In the genomic region with DNA sequence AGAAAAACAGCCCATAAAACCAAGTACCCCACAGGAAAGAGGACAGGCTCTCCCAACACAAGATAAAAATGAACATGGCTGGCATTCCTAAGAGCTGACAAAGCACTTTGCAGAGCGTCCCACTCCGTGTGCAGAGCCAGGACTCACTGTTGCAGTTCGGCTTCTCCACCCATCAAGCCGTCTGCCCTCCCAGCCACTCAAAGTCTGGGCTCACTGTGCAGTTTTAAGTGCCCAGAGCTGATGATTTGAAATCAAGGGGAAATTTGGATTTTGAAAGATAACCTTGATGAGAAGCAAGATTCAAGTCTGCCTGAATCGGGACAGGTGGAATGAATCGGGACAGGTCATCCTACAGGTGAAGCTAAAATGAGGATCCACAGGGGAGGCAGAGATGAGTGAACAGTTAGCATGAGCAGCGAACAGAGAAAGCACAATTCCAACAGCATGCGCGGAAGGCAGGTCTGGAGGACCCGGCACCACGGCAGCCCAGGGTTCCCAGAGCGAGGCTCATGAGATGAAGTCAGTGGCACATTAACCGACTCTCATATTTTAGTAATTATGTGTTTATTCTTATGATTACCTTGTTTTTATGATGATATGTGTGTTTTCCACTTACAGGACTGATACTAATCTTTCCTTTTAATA, we compare ENCODE assay signal across 9 cellular contexts. TPM values are rescaled to one million over a fixed set of nuclear protein-coding genes. Genes with fewer than 3 reads are reported as not detected.
DNase-seq lines count a peak whose midpoint lies in the region; ATAC-seq and TF ChIP-seq lines count a peak whose summit lies in the region.
"Had no signal": no experiment of that assay in that cellular context is flagged by ENCODE, and none has a peak within 500 bp of the region (broad histone marks: within the 10 kb centered on the region; RNA-seq: fewer than 3 reads in every experiment).

No MANE protein-coding gene starts in this region.

- H3K36me3 ChIP-seq in spleen = peaks cover 5 to 100% (median 87%) of the 10 kb centered on the region in 6 donors

- CTCF ChIA-PET in RWPE1 (lab: Yijun Ruan, JAX) = interaction anchor here (4.0 kb wide), 1 partner anchor 107 kb away, joined by 40 read pairs; no protein-coding TSS in a partner anchor

- ATAC-seq in GM21576 (IDR thresholded peaks at IDR 0.05; ENCODE audit: unreplicated experiment) (no peak), HG03139 (IDR thresholded peaks at IDR 0.05; ENCODE audit: unreplicated experiment) (no peak)

- peaks cover 0 to 4% (median 0%) of the 10 kb centered on the region in 8 donors for H3K9me3 ChIP-seq in spleen

- WGBS in spleen, 5 donors = 90 to 97% (median 94%) methylated on average over 13 of the region's 13 CpGs

- TF ChIP-seq POLR2A in spleen (IDR thresholded peaks at IDR 0.05) (no peak), erythroblast (IDR thresholded peaks at IDR 0.05; ENCODE audit: low read length) (no peak)

- H3K27ac ChIP-seq in RWPE1 (peak overlapping the region; percentile 80), spleen (no peak overlapping the region)

- POLR2A ChIA-PET in RWPE1 (lab: Yijun Ruan, JAX; ENCODE audit: low non-redundant PET) = no interaction called here

- no peaks in the 10 kb centered on the region for H3K27me3 ChIP-seq in spleen (replicated peaks in 1 of 7)

- DNase-seq in EH (ENCODE audit: low read depth) (peak; percentile 90), RWPE1 (ENCODE audit: low spot score) (peak; percentile 75), fibroblast of pulmonary artery (ENCODE audit: low read depth) (peak; percentile 78), renal cortical epithelial cell (ENCODE audit: low read depth) (peak; percentile 47), spleen (no peak), erythroblast (lab: John Stamatoyannopoulos, UW) (no peak)

- TF ChIP-seq CTCF in RWPE1 (conservative IDR thresholded peaks at IDR 0.05; ENCODE audit: low read depth) = no peak
- TF ChIP-seq CTCF in fibroblast of pulmonary artery (IDR thresholded peaks at IDR 0.05; ENCODE audit: low read length, missing control alignments) = no peak
- TF ChIP-seq CTCF in spleen (IDR thresholded peaks at IDR 0.05 in 8 of 11, conservative IDR thresholded peaks at IDR 0.05 in 3 of 11) = no peak

- H3K4me3 ChIP-seq in fibroblast of pulmonary artery (replicated peaks; ENCODE audit: low read depth, low read length) (no peak overlapping the region), spleen (no peak overlapping the region)

- H3K4me1 ChIP-seq in spleen = peaks cover 0 to 28% (median 5%) of the 10 kb centered on the region in 6 donors

- intact Hi-C loops in spleen (cut with DNase I; ENCODE audit: low total_unique reads) = loop anchor here (10.0 kb wide), 1 partner anchor 379 kb away; no protein-coding TSS in a partner anchor

RNA-seq across cellular contexts. Expression of a gene that starts 39.8 kb away (rescaled TPM):
- total RNA-seq in renal cortical epithelial cell (3.0 and 3.6 TPM in 2 replicates), spleen (1 to 10 TPM; 1.9 to 5.2 (median 3.2) TPM)
- polyA plus RNA-seq in spleen = 1 to 10 TPM in 2 of 3 donors, under 1 TPM in 1; 0.50 to 1.7 (median 1.3) TPM
- total RNA-seq: NCI-H460 had no signal

Comparison
In these comparisons a context has a peak if more than half of its experiments do, and no peak if none do; other contexts are left out.
1. DNase-seq: peak in EH (single experiment), RWPE1 (single experiment), fibroblast of pulmonary artery (single experiment) and renal cortical epithelial cell (single experiment); none in spleen (single experiment) and erythroblast (0 of 2).